8 cellular contexts compared by ENCODE assay signal in the genomic region with DNA sequence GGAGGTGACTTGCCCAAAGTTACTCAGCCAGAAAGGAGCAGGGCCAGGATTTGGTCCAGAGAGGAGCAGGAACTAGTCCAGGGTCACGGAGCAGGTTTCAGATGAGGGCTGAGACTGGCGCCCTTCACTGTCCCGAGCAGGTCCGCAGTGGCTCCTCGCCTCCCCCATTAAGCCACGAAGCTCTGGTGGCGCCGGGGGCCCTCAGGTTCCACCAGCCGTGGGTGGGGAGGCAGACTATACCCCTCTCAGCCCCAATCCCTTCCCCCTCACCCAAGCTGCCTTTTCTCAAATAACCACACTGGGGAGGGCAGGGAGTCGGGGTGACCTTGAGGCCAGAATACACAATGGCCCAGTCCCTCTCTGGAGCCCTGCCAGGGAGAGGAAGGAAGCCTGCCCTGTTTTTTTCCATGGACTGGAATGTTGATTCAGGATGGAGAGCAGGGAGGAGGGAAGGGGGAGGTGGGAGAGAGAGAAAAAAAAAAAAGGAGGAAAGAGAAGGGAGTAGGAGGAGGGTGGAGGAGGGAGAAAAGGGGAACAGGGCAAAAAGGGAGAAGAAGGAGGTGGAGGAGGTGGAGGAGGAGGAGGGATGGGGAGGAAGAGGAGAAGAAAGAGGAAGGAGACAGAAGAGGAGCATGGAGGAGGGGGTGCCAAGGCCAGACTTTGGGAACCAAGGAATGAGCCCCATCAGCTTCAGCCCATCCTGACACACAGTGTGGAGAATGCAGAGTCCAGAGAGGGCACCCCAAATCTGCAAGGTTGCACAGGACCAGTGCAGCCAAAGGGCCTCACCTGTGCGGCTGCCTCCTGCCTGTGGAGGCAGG. TPM values are rescaled to one million over a fixed set of nuclear protein-coding genes. Genes with fewer than 3 reads are reported as not detected.
A peak's percentile ranks its signal among the peaks of the same experiment; 100 is the strongest.
DNase-seq lines count a peak whose midpoint lies in the region; ATAC-seq and TF ChIP-seq lines count a peak whose summit lies in the region.

No MANE protein-coding gene starts in this region.

- no peak for TF ChIP-seq CTCF in HEK293 (tag by site-specific recombination; IDR thresholded peaks at IDR 0.05)

- WGBS in iPS DF 6.9 (ENCODE audit: insufficient coverage, insufficient read length) = no CpG with 5 or more reads among the region's 11 CpGs

- CTCF ChIA-PET in HEK293 (lab: Yijun Ruan, JAX) = interaction anchor here (0.7 to 2.8 kb wide), 7 partner anchors 27 to 152 kb away, joined by 3 to 18 read pairs (median 5); no protein-coding TSS in a partner anchor

- POLR2A ChIA-PET in HEK293 (lab: Yijun Ruan, JAX) = interaction anchor here (0.5 to 0.7 kb wide), 3 partner anchors 55 to 152 kb away, joined by 3 to 7 read pairs (median 5); no protein-coding TSS in a partner anchor

- H3K9me3 ChIP-seq in HEK293 (ENCODE audit: control insufficient read depth, insufficient read depth, low read depth, low read length) (no peaks in the 10 kb centered on the region), adipocyte (ENCODE audit: control insufficient read depth, low read length) (peaks cover 8% of the 10 kb centered on the region), iPS DF 6.9 (ENCODE audit: control insufficient read depth, insufficient read depth, low read length) (no peaks in the 10 kb centered on the region), skeletal muscle satellite cell (replicated peaks; ENCODE audit: low read length) (peaks cover 6% of the 10 kb centered on the region)

- ATAC-seq in GM18858 (IDR thresholded peaks at IDR 0.05; ENCODE audit: unreplicated experiment) (no peak), GM18907 (IDR thresholded peaks at IDR 0.05; ENCODE audit: unreplicated experiment) (no peak)

- H3K27ac ChIP-seq in HEK293 (ENCODE audit: extremely low read depth, low read depth, low read length) = no peak overlapping the region
- peak overlapping the region; percentile 23 for H3K27ac ChIP-seq in iPS DF 6.9 (ENCODE audit: low read length)

- H3K27me3 ChIP-seq in adipocyte (replicated peaks; ENCODE audit: control insufficient read depth, insufficient read depth, low read length) (no peaks in the 10 kb centered on the region), iPS DF 6.9 (ENCODE audit: control insufficient read depth, insufficient read depth, low read length) (no peaks in the 10 kb centered on the region), skeletal muscle satellite cell (ENCODE audit: control insufficient read depth, insufficient read depth, low read length) (peaks cover 4% of the 10 kb centered on the region)

- H3K9ac ChIP-seq in adipocyte (ENCODE audit: low read length) (peak overlapping the region; percentile 66), skeletal muscle satellite cell (ENCODE audit: low read depth, low read length) (peak overlapping the region; percentile 39)

- H3K4me3 ChIP-seq in HEK293 (ENCODE audit: low read depth, low read length) (no peak overlapping the region), adipocyte (ENCODE audit: low read length) (no peak overlapping the region), iPS DF 6.9 (ENCODE audit: low read length) (no peak overlapping the region), skeletal muscle satellite cell (ENCODE audit: low read length) (peak overlapping the region; percentile 38)

- H3K4me1 ChIP-seq in HEK293 (ENCODE audit: control insufficient read depth, insufficient read depth, low read length) (peaks cover 9% of the 10 kb centered on the region), adipocyte (ENCODE audit: control insufficient read depth, insufficient read depth, low read length) (peaks cover 19% of the 10 kb centered on the region), iPS DF 6.9 (ENCODE audit: control insufficient read depth, insufficient read depth, low read length) (peaks cover 1% of the 10 kb centered on the region; the same call in 1 of the 2 replicates), skeletal muscle satellite cell (ENCODE audit: control insufficient read depth, insufficient read depth, low read length) (peaks cover 16% of the 10 kb centered on the region)

- no peaks in the 10 kb centered on the region for H3K36me3 ChIP-seq in HEK293 (ENCODE audit: control insufficient read depth in 2 of 2, insufficient read depth in 1 of 2, low read length in 2 of 2)
- no peaks in the 10 kb centered on the region for H3K36me3 ChIP-seq in adipocyte (ENCODE audit: control insufficient read depth, insufficient read depth, low read length, severe bottlenecking)
- no peaks in the 10 kb centered on the region for H3K36me3 ChIP-seq in iPS DF 6.9 (ENCODE audit: control insufficient read depth, insufficient read depth, low read length)
- H3K36me3 ChIP-seq in skeletal muscle satellite cell (ENCODE audit: insufficient read depth, low read length) = no peaks in the 10 kb centered on the region

- H3K4me2 ChIP-seq in skeletal muscle satellite cell (ENCODE audit: low read length) = peak overlapping the region; percentile 39

- DNase-seq in adipocyte (ENCODE audit: low read depth) (peak; percentile 58), iPS DF 6.9 (ENCODE audit: low read depth, low spot score) (peak; percentile 80), NK-92 (lab: John Stamatoyannopoulos, UW; ENCODE audit: unreplicated experiment) (no peak)
- no peak for DNase-seq in stimulated activated CD4-positive, alpha-beta T cell treated with anti-CD3 and anti-CD28 coated beads, Interleukin-12 subunit alpha, Interleukin-12 subunit beta, amount 100 ng/mL, for 4 hours

TF ChIP-seq in HEK293, 187 proteins besides CTCF, POLR2A, EP300 and RAD21 (continues in another document):
- no peak for TF ChIP-seq ZNF19 (tag by site-specific recombination; IDR thresholded peaks at IDR 0.05; ENCODE audit: low read depth)
- TF ChIP-seq, protein P1, sequence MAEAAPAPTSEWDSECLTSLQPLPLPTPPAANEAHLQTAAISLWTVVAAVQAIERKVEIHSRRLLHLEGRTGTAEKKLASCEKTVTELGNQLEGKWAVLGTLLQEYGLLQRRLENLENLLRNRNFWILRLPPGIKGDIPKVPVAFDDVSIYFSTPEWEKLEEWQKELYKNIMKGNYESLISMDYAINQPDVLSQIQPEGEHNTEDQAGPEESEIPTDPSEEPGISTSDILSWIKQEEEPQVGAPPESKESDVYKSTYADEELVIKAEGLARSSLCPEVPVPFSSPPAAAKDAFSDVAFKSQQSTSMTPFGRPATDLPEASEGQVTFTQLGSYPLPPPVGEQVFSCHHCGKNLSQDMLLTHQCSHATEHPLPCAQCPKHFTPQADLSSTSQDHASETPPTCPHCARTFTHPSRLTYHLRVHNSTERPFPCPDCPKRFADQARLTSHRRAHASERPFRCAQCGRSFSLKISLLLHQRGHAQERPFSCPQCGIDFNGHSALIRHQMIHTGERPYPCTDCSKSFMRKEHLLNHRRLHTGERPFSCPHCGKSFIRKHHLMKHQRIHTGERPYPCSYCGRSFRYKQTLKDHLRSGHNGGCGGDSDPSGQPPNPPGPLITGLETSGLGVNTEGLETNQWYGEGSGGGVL (tag by site-specific recombination; IDR thresholded peaks at IDR 0.05) = peak; percentile 83
- peak; percentile 32; the same call in 1 of the 2 replicates for TF ChIP-seq PRDM1 (tag by site-specific recombination; IDR thresholded peaks at IDR 0.05)
- peak; percentile 44; the same call in 1 of the 2 replicates for TF ChIP-seq ZNF366 (tag by site-specific recombination; conservative IDR thresholded peaks at IDR 0.05)
- no peak for TF ChIP-seq ZNF146 (tag by site-specific recombination; IDR thresholded peaks at IDR 0.05)
- TF ChIP-seq EGR2 (tag by site-specific recombination; IDR thresholded peaks at IDR 0.05; ENCODE audit: low read depth) = peak; percentile 98
- TF ChIP-seq ZBTB17 (tag by site-specific recombination; IDR thresholded peaks at IDR 0.05) = peak; percentile 37; the same call in 1 of the 2 replicates
- TF ChIP-seq, protein P2, sequence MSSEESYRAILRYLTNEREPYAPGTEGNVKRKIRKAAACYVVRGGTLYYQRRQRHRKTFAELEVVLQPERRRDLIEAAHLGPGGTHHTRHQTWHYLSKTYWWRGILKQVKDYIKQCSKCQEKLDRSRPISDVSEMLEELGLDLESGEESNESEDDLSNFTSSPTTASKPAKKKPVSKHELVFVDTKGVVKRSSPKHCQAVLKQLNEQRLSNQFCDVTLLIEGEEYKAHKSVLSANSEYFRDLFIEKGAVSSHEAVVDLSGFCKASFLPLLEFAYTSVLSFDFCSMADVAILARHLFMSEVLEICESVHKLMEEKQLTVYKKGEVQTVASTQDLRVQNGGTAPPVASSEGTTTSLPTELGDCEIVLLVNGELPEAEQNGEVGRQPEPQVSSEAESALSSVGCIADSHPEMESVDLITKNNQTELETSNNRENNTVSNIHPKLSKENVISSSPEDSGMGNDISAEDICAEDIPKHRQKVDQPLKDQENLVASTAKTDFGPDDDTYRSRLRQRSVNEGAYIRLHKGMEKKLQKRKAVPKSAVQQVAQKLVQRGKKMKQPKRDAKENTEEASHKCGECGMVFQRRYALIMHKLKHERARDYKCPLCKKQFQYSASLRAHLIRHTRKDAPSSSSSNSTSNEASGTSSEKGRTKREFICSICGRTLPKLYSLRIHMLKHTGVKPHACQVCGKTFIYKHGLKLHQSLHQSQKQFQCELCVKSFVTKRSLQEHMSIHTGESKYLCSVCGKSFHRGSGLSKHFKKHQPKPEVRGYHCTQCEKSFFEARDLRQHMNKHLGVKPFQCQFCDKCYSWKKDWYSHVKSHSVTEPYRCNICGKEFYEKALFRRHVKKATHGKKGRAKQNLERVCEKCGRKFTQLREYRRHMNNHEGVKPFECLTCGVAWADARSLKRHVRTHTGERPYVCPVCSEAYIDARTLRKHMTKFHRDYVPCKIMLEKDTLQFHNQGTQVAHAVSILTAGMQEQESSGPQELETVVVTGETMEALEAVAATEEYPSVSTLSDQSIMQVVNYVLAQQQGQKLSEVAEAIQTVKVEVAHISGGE (tag by site-specific recombination; conservative IDR thresholded peaks at IDR 0.05; ENCODE audit: low read depth) = no peak
- TF ChIP-seq, protein P3, sequence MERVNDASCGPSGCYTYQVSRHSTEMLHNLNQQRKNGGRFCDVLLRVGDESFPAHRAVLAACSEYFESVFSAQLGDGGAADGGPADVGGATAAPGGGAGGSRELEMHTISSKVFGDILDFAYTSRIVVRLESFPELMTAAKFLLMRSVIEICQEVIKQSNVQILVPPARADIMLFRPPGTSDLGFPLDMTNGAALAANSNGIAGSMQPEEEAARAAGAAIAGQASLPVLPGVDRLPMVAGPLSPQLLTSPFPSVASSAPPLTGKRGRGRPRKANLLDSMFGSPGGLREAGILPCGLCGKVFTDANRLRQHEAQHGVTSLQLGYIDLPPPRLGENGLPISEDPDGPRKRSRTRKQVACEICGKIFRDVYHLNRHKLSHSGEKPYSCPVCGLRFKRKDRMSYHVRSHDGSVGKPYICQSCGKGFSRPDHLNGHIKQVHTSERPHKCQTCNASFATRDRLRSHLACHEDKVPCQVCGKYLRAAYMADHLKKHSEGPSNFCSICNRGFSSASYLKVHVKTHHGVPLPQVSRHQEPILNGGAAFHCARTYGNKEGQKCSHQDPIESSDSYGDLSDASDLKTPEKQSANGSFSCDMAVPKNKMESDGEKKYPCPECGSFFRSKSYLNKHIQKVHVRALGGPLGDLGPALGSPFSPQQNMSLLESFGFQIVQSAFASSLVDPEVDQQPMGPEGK (tag by site-specific recombination; IDR thresholded peaks at IDR 0.05) = peak; percentile 46; the same call in 1 of the 2 replicates

RNA-seq across cellular contexts. Expression of a gene that starts 19.7 kb away (rescaled TPM):
- total RNA-seq in skeletal muscle satellite cell (2012; rRNA removed) = not detected in 2 replicates

RNA-seq across cellular contexts. Expression of a gene that starts 29.9 kb away (rescaled TPM):
- 5.7 and 5.8 TPM in 2 replicates for total RNA-seq in skeletal muscle satellite cell (2012; rRNA removed)

RNA-seq across cellular contexts. Expression of a gene that starts 47.4 kb away (rescaled TPM):
- 0.51 and 1.3 TPM in 2 replicates for total RNA-seq in skeletal muscle satellite cell (2012; rRNA removed)

RNA-seq across cellular contexts. Expression of a gene that starts 59.0 kb away (rescaled TPM):
- total RNA-seq in skeletal muscle satellite cell (2012; rRNA removed) = not detected in 2 replicates

Comparison
In these comparisons a context has a peak if more than half of its experiments do, and no peak if none do; other contexts are left out.
1. DNase-seq: peak in adipocyte (single experiment) and iPS DF 6.9 (single experiment); none in NK-92 (single experiment) and stimulated activated CD4-positive, alpha-beta T cell treated with anti-CD3 and anti-CD28 coated beads, Interleukin-12 subunit alpha, Interleukin-12 subunit beta, amount 100 ng/mL, for 4 hours (single experiment).